In genomic region chr20:45187693-45188092, GRCh38 we compare ENCODE assay signal across 26 cellular contexts. TPM values are rescaled to one million over a fixed set of nuclear protein-coding genes. Genes with fewer than 3 reads are reported as not detected.
DNase-seq lines count a peak whose midpoint lies in the region; ATAC-seq, FAIRE-seq and TF ChIP-seq lines count a peak whose summit lies in the region.
"Had no signal": no experiment of that assay in that cellular context is flagged by ENCODE, and none has a peak within 500 bp of the region (broad histone marks: within the 10 kb centered on the region; RNA-seq: fewer than 3 reads in every experiment).

No MANE protein-coding gene starts in this region.

- no peaks in the 10 kb centered on the region for H3K9me3 ChIP-seq in A549
- H3K9me3 ChIP-seq: BE2C, SJSA1 had no signal

- ATAC-seq in A549, result peak; percentile 76 to 87; a peak in 5 of 6 replicates
- peak; percentile 62 for ATAC-seq in foreskin keratinocyte
- no peak for ATAC-seq in left cardiac atrium
- ATAC-seq: Right ventricle myocardium inferior had no signal

- H3K27me3 ChIP-seq in foreskin keratinocyte, result peaks cover 29% of the 10 kb centered on the region

- POLR2A ChIA-PET in A549 (lab: Yijun Ruan, JAX), result no interaction called here

- TF ChIP-seq CTCF in A549 (IDR thresholded peaks at IDR 0.05) (no peak), foreskin keratinocyte (conservative IDR thresholded peaks at IDR 0.05) (peak; percentile 11)

- TF ChIP-seq EP300 in A549 (IDR thresholded peaks at IDR 0.05), result no peak

- no peak overlapping the region for H3K4me2 ChIP-seq in A549

- H3K27ac ChIP-seq in A549 (no peak overlapping the region), foreskin keratinocyte (no peak overlapping the region)
- H3K27ac ChIP-seq: SJSA1 had no signal

- CTCF ChIA-PET in A549 (lab: Yijun Ruan, JAX), result interaction anchor here (0.9 to 1.8 kb wide), 4 partner anchors 11 to 177 kb away, joined by 3 to 9 read pairs (median 4); no protein-coding TSS in a partner anchor

- no peak for TF ChIP-seq RAD21 in A549 (conservative IDR thresholded peaks at IDR 0.05 in 1 of 2, IDR thresholded peaks at IDR 0.05 in 1 of 2)

- FAIRE-seq in A549 (lab: Jason Lieb, UNC), result no peak
- FAIRE-seq: G401.6, GM12892, RCC 7860 had no signal

- WGBS in A549 (ENCODE audit: missing lambda C conversion rate), result 0% methylated on average over 2 of the region's 2 CpGs

- intact Hi-C loops in left cardiac atrium (cut with DNase I), result no loop called here

- DNase-seq in A549 (ENCODE audit: low read depth in 1 of 2, low spot score in 1 of 2) (no peak), DMS53 (lab: John Stamatoyannopoulos, UW) (peak; percentile 81), NCI-H2029 (lab: John Stamatoyannopoulos, UW) (peak; percentile 45), foreskin keratinocyte (no peak), NCI-H146 treated with DMSO at 0.1 percent for 48 hours (lab: John Stamatoyannopoulos, UW; ENCODE audit: unreplicated experiment) (no peak), NCI-H2081 (lab: John Stamatoyannopoulos, UW) (no peak), HCEC 1CT (no peak), left cardiac atrium (no peak)
- DNase-seq: BE2C, MV-4-11, NCI-H1105 treated with DMSO at 0.1 percent for 48 hours, NCI-H1694, NCI-H748 treated with DMSO at 0.1 percent for 48 hours, OCI-M1, T-helper 1 cell had no signal

- peaks cover 2% of the 10 kb centered on the region; the same call in 1 of the 3 replicates for H3K4me1 ChIP-seq in A549
- H3K4me1 ChIP-seq in foreskin keratinocyte, result no peaks in the 10 kb centered on the region
- H3K4me1 ChIP-seq: BE2C, SJSA1 had no signal

- TF ChIP-seq POLR2A in A549 (IDR thresholded peaks at IDR 0.05; ENCODE audit: low read length), result no peak

- no peak overlapping the region for H3K4me3 ChIP-seq in A549
- H3K4me3 ChIP-seq: SJSA1 had no signal

TF ChIP-seq in A549, 52 proteins besides CTCF, POLR2A, EP300 and RAD21:
- TF ChIP-seq KDM5A (IDR thresholded peaks at IDR 0.05) (no peak), JUNB (IDR thresholded peaks at IDR 0.05) (no peak), ZNF302 (CRISPR knock-in tag; IDR thresholded peaks at IDR 0.05) (no peak), CBX2 (IDR thresholded peaks at IDR 0.05; ENCODE audit: borderline replicate concordance, low read depth) (no peak), FOXS1 (CRISPR knock-in tag; IDR thresholded peaks at IDR 0.05) (no peak), MAX (IDR thresholded peaks at IDR 0.05) (no peak), POLR2AphosphoS2 (conservative IDR thresholded peaks at IDR 0.05; ENCODE audit: low read length) (no peak), HOXA7 (CRISPR knock-in tag; IDR thresholded peaks at IDR 0.05) (no peak), NFE2L2 (conservative IDR thresholded peaks at IDR 0.05; ENCODE audit: low read length) (no peak), ZC3H11A (IDR thresholded peaks at IDR 0.05) (no peak)

RNA-seq across cellular contexts. Expression of gene PI3, which starts 13.0 kb away (rescaled TPM):
- 0.35 and 1.1 TPM in 2 replicates for polyA plus RNA-seq in A549 (2011; rRNA removed)
- 0.78 and 0.86 TPM in 2 replicates for polyA plus RNA-seq in A549 (2012; cell fraction: cytosol; rRNA removed)
- polyA plus RNA-seq in A549 (2012; cell fraction: nucleus; rRNA removed), result 0.50 and 0.86 TPM in 2 replicates
- 0.18 to 0.39 TPM in 2 of 3 replicates, not detected in the other for polyA plus RNA-seq in A549 (2017; fragmentation: RNase III; extraction: RNeasy Plus Mini Kit Qiagen cat#74134 plus additional on column Dnase treatment)
- polyA minus RNA-seq in A549 (2011; rRNA and poly(A)+ RNA removed), result 0.73 and 0.74 TPM in 2 replicates
- total RNA-seq in foreskin keratinocyte, result 7.1 and 10.8 TPM in 2 replicates
- polyA plus RNA-seq in foreskin keratinocyte, result 10.1 and 14.2 TPM in 2 replicates
- 1 to 10 TPM in 1 of 2 donors, not detected in 1; 1.4 TPM for total RNA-seq in left cardiac atrium
- total RNA-seq: A673, Daoy, H4, M059J, NCI-H460, Right ventricle myocardium inferior, SJSA1 had no signal

RNA-seq across cellular contexts. Expression of gene SEMG1, which starts 19.1 kb away (rescaled TPM):
- polyA plus RNA-seq in A549 (2011; rRNA removed) (not detected in 2 replicates), A549 (2017; fragmentation: RNase III; extraction: RNeasy Plus Mini Kit Qiagen cat#74134 plus additional on column Dnase treatment) (not detected in 3 replicates), foreskin keratinocyte (not detected in 2 replicates)
- polyA plus RNA-seq in A549 (2012; cell fraction: cytosol; rRNA removed), result not detected in 2 replicates
- not detected in 2 replicates for polyA plus RNA-seq in A549 (2012; cell fraction: nucleus; rRNA removed)
- not detected in 2 replicates for polyA minus RNA-seq in A549 (2011; rRNA and poly(A)+ RNA removed)
- total RNA-seq in foreskin keratinocyte (not detected in 2 replicates), left cardiac atrium (not detected)
- total RNA-seq: Daoy, H4, M059J, NCI-H460, Right ventricle myocardium inferior, SJSA1 had no signal
- polyA plus RNA-seq: IgD-negative memory B cell had no signal

RNA-seq across cellular contexts. Expression of gene SEMG2, which starts 33.5 kb away (rescaled TPM):
- polyA plus RNA-seq in A549 (2011; rRNA removed) (not detected in 2 replicates), A549 (2017; fragmentation: RNase III; extraction: RNeasy Plus Mini Kit Qiagen cat#74134 plus additional on column Dnase treatment) (not detected in 3 replicates), foreskin keratinocyte (not detected in 2 replicates)
- not detected in 2 replicates for polyA plus RNA-seq in A549 (2012; cell fraction: cytosol; rRNA removed)
- not detected in 2 replicates for polyA plus RNA-seq in A549 (2012; cell fraction: nucleus; rRNA removed)
- polyA minus RNA-seq in A549 (2011; rRNA and poly(A)+ RNA removed), result not detected in 2 replicates
- total RNA-seq in foreskin keratinocyte (not detected in 2 replicates), left cardiac atrium (not detected)
- total RNA-seq: A673, Daoy, H4, M059J, NCI-H460, Right ventricle myocardium inferior, SJSA1 had no signal
- polyA plus RNA-seq: IgD-negative memory B cell had no signal

Comparison
In these comparisons a context has a peak if more than half of its experiments do, and no peak if none do; other contexts are left out.
1. ATAC-seq: peak in A549 (2 of 2) and foreskin keratinocyte (single experiment); none in left cardiac atrium (0 of 2).
2. DNase-seq: peak in DMS53 (single experiment) and NCI-H2029 (single experiment); none in A549 (0 of 2), foreskin keratinocyte (0 of 2), NCI-H146 treated with DMSO at 0.1 percent for 48 hours (single experiment), NCI-H2081 (0 of 2), HCEC 1CT (single experiment) and left cardiac atrium (single experiment).